Comparison of ENCODE assay signal across 12 cellular contexts in genomic region chr16:22425036-22425801, GRCh38. TPM values are rescaled to one million over a fixed set of nuclear protein-coding genes. Genes with fewer than 3 reads are reported as not detected.
DNase-seq lines count a peak whose midpoint lies in the region; ATAC-seq, FAIRE-seq and TF ChIP-seq lines count a peak whose summit lies in the region.
"Had no signal": no experiment of that assay in that cellular context is flagged by ENCODE, and none has a peak within 500 bp of the region (broad histone marks: within the 10 kb centered on the region; RNA-seq: fewer than 3 reads in every experiment).

No MANE protein-coding gene starts in this region.

- no peaks in the 10 kb centered on the region for H4K20me1 ChIP-seq in osteoblast (ENCODE audit: insufficient read depth, low read length)

- H3K27me3 ChIP-seq in ACC112 (ENCODE audit: insufficient read depth, low read length) (no peaks in the 10 kb centered on the region), MG63 (no peaks in the 10 kb centered on the region), osteoblast (ENCODE audit: insufficient read depth, low read length) (no peaks in the 10 kb centered on the region)

- H3K4me3 ChIP-seq in ACC112 (ENCODE audit: low read depth, low read length) (peak overlapping the region; percentile 71), MG63 (peak overlapping the region; percentile 17), fibroblast of villous mesenchyme (ENCODE audit: low read depth, low read length) (no peak overlapping the region), osteoblast (ENCODE audit: insufficient read depth, low read length) (peak overlapping the region; percentile 61)

- TF ChIP-seq CTCF in fibroblast of villous mesenchyme (IDR thresholded peaks at IDR 0.05; ENCODE audit: insufficient read depth, low read depth, low read length) (no peak), osteoblast (IDR thresholded peaks at IDR 0.05; ENCODE audit: extremely low read depth, low read depth, low read length) (no peak)

- H2AFZ ChIP-seq in ACC112 (ENCODE audit: low read length, unreplicated experiment) (peak overlapping the region; percentile 73), osteoblast (ENCODE audit: low read length) (peak overlapping the region; percentile 93)

- H3K79me2 ChIP-seq in ACC112 (ENCODE audit: control insufficient read depth, insufficient read depth, low read length, unreplicated experiment) (no peaks in the 10 kb centered on the region), osteoblast (ENCODE audit: insufficient read depth, low read length) (peaks cover 2% of the 10 kb centered on the region)

- ATAC-seq in HG03196 (IDR thresholded peaks at IDR 0.05; ENCODE audit: unreplicated experiment) (no peak), GM18867 (IDR thresholded peaks at IDR 0.05; ENCODE audit: unreplicated experiment) (no peak)
- ATAC-seq: T-cell had no signal

- 0 out of 2 replicates have a peak, but pooled peaks cover 4% of the 10 kb centered on the region for H3K36me3 ChIP-seq in ACC112 (ENCODE audit: insufficient read depth, low read length)
- H3K36me3 ChIP-seq in MG63: peaks cover 34% of the 10 kb centered on the region
- H3K36me3 ChIP-seq in osteoblast (ENCODE audit: insufficient read depth, low read length): peaks cover 12% of the 10 kb centered on the region

- peak overlapping the region; percentile 73 for H3K27ac ChIP-seq in ACC112 (ENCODE audit: low read depth, low read length)
- peak overlapping the region; percentile 57 for H3K27ac ChIP-seq in osteoblast (ENCODE audit: low read depth, low read length)

- H3K4me1 ChIP-seq in ACC112 (ENCODE audit: control insufficient read depth, insufficient read depth, low read length, unreplicated experiment) (peaks cover 10% of the 10 kb centered on the region), osteoblast (ENCODE audit: insufficient read depth, low read length) (peaks cover 16% of the 10 kb centered on the region)

- DNase-seq in MG63 (peak; percentile 66), fibroblast of villous mesenchyme (ENCODE audit: low read depth) (peak; percentile 43), osteoblast (ENCODE audit: insufficient read length, low spot score, missing footprints) (peak; percentile 87), GM12891 (ENCODE audit: insufficient read length, low spot score) (no peak), NOMO-1 treated with DMSO at 0.1 percent for 48 hours (lab: John Stamatoyannopoulos, UW; ENCODE audit: unreplicated experiment) (no peak)
- DNase-seq: CD4-positive, CD25-positive, alpha-beta regulatory T cell; NCI-H2227 treated with DMSO at 0.1 percent for 48 hours; stimulated activated CD4-positive, alpha-beta T cell treated with anti-CD3 and anti-CD28 coated beads, Interleukin-4, amount 100 ng/mL, for 24 hours; T-cell had no signal

- H3K9me3 ChIP-seq in MG63 (no peaks in the 10 kb centered on the region), osteoblast (ENCODE audit: low read depth, low read length) (no peaks in the 10 kb centered on the region)

- no peak for FAIRE-seq in GM12891 (lab: Jason Lieb, UNC)

- TF ChIP-seq POLR2A in GM12891 (IDR thresholded peaks at IDR 0.05; ENCODE audit: low read depth, low read length): no peak

- H3K4me2 ChIP-seq in osteoblast (ENCODE audit: insufficient read depth, low read length): peak overlapping the region; percentile 86

TF ChIP-seq in GM12891, 5 proteins besides CTCF, POLR2A, EP300 and RAD21:
- TF ChIP-seq TAF1 (IDR thresholded peaks at IDR 0.05; ENCODE audit: low read depth, low read length) (no peak), POLR2AphosphoS5 (IDR thresholded peaks at IDR 0.05; ENCODE audit: low read depth, low read length) (no peak), PAX5 (IDR thresholded peaks at IDR 0.05; ENCODE audit: insufficient read depth, low read length, severe bottlenecking) (no peak), POU2F2 (IDR thresholded peaks at IDR 0.05; ENCODE audit: low read depth, low read length) (no peak), SPI1 (IDR thresholded peaks at IDR 0.05; ENCODE audit: low read depth, low read length) (no peak)

RNA-seq across cellular contexts. Expression of gene CDR2, which starts 50.8 kb away (rescaled TPM):
- 41.9 and 63.4 TPM in 2 replicates for total RNA-seq in MG63 (2014; rRNA removed; shearing (Covaris generic); ENCODE audit: low replicate concordance)
- total RNA-seq in fibroblast of villous mesenchyme (37.4 and 40.2 TPM in 2 replicates), osteoblast (49.5 and 52.5 TPM in 2 replicates)
- 10.7 TPM for polyA plus RNA-seq in GM12891 (2012; ENCODE audit: low read depth, missing spikeins)

Comparison
In these comparisons a context has a peak if more than half of its experiments do, and no peak if none do; other contexts are left out.
1. DNase-seq: peak in MG63 (single experiment), fibroblast of villous mesenchyme (single experiment) and osteoblast (single experiment); none in GM12891 (single experiment) and NOMO-1 treated with DMSO at 0.1 percent for 48 hours (single experiment).